Comparison of ENCODE assay signal across 26 cellular contexts in genomic region chr15:45773149-45773548, GRCh38.
"Had no signal": no experiment of that assay in that cellular context is flagged by ENCODE, and none has a peak within 500 bp of the region (broad histone marks: within the 10 kb centered on the region; RNA-seq: fewer than 3 reads in every experiment).

No MANE protein-coding gene starts in this region.

- H3K27me3 ChIP-seq: body of pancreas, esophagus muscularis mucosa, heart right ventricle had no signal

- H3K9me3 Mint-ChIP-seq: activated CD4-positive, alpha-beta memory T cell treated with anti-CD3 and anti-CD28 coated beads for 36 hours; activated naive CD8-positive, alpha-beta T cell treated with anti-CD3 and anti-CD28 coated beads, Interleukin-2, amount 50 U/mL, for 24 hours; dendritic cell treated with granulocyte-macrophage colony-stimulating factor and Interleukin-4, amounts not matched to agents 40 ng/mL and 50 ng/mL, for 4 days; stimulated activated effector memory CD8-positive, alpha-beta T cell treated with anti-CD3 and anti-CD28 coated beads, Interleukin-12 subunit alpha, Interleukin-12 subunit beta, amount 100 ng/mL, for 72 hours; stimulated activated naive CD8-positive, alpha-beta T cell treated with anti-CD3 and anti-CD28 coated beads, Interleukin-15, amount 100 ng/mL, for 72 hours had no signal

- H3K27ac ChIP-seq: body of pancreas, esophagus muscularis mucosa, heart right ventricle, lower lobe of right lung, tibial artery had no signal

- H3K4me1 ChIP-seq: body of pancreas, esophagus muscularis mucosa, heart right ventricle, lower lobe of right lung, tibial artery had no signal

- H3K4me1 Mint-ChIP-seq: activated naive CD8-positive, alpha-beta T cell treated with anti-CD3 and anti-CD28 coated beads, Interleukin-2, amount 50 U/mL, for 24 hours; naive thymus-derived CD4-positive, alpha-beta T cell; neural crest cell; stimulated activated effector memory CD8-positive, alpha-beta T cell treated with anti-CD3 and anti-CD28 coated beads, Interleukin-12 subunit alpha, Interleukin-12 subunit beta, amount 100 ng/mL, for 72 hours; stimulated activated naive CD8-positive, alpha-beta T cell treated with anti-CD3 and anti-CD28 coated beads, Interleukin-15, amount 100 ng/mL, for 72 hours had no signal

- H3K4me3 ChIP-seq: body of pancreas, esophagus muscularis mucosa, heart right ventricle, lower lobe of right lung, tibial artery had no signal

- ATAC-seq: activated naive CD8-positive, alpha-beta T cell treated with anti-CD3 and anti-CD28 coated beads, Interleukin-2, amount 50 U/mL, for 24 hours; body of pancreas; heart right ventricle; left lobe of liver; lower lobe of right lung; naive thymus-derived CD4-positive, alpha-beta T cell; sciatic nerve; stimulated activated effector memory CD8-positive, alpha-beta T cell treated with anti-CD3 and anti-CD28 coated beads, Interleukin-12 subunit alpha, Interleukin-12 subunit beta, amount 100 ng/mL, for 72 hours; stimulated activated naive CD8-positive, alpha-beta T cell treated with anti-CD3 and anti-CD28 coated beads, Interleukin-15, amount 100 ng/mL, for 72 hours had no signal

- H3K4me3 Mint-ChIP-seq: activated CD4-positive, alpha-beta memory T cell treated with anti-CD3 and anti-CD28 coated beads for 36 hours; activated naive CD8-positive, alpha-beta T cell treated with anti-CD3 and anti-CD28 coated beads, Interleukin-2, amount 50 U/mL, for 24 hours; dendritic cell treated with granulocyte-macrophage colony-stimulating factor and Interleukin-4, amounts not matched to agents 40 ng/mL and 50 ng/mL, for 4 days; naive thymus-derived CD4-positive, alpha-beta T cell; neural crest cell; stimulated activated effector memory CD8-positive, alpha-beta T cell treated with anti-CD3 and anti-CD28 coated beads, Interleukin-12 subunit alpha, Interleukin-12 subunit beta, amount 100 ng/mL, for 72 hours; stimulated activated naive CD8-positive, alpha-beta T cell treated with anti-CD3 and anti-CD28 coated beads, Interleukin-15, amount 100 ng/mL, for 72 hours had no signal

- H3K36me3 ChIP-seq: esophagus muscularis mucosa, heart right ventricle, lower lobe of right lung, tibial artery had no signal

- H3K27me3 Mint-ChIP-seq: dendritic cell treated with granulocyte-macrophage colony-stimulating factor and Interleukin-4, amounts not matched to agents 40 ng/mL and 50 ng/mL, for 4 days had no signal

- H3K27ac Mint-ChIP-seq: activated CD4-positive, alpha-beta memory T cell treated with anti-CD3 and anti-CD28 coated beads for 36 hours; activated naive CD8-positive, alpha-beta T cell treated with anti-CD3 and anti-CD28 coated beads, Interleukin-2, amount 50 U/mL, for 24 hours; dendritic cell treated with granulocyte-macrophage colony-stimulating factor and Interleukin-4, amounts not matched to agents 40 ng/mL and 50 ng/mL, for 4 days; naive thymus-derived CD4-positive, alpha-beta T cell; stimulated activated effector memory CD8-positive, alpha-beta T cell treated with anti-CD3 and anti-CD28 coated beads, Interleukin-12 subunit alpha, Interleukin-12 subunit beta, amount 100 ng/mL, for 72 hours had no signal

- H3K36me3 Mint-ChIP-seq: activated CD4-positive, alpha-beta memory T cell treated with anti-CD3 and anti-CD28 coated beads for 36 hours; naive thymus-derived CD4-positive, alpha-beta T cell; stimulated activated effector memory CD8-positive, alpha-beta T cell treated with anti-CD3 and anti-CD28 coated beads, Interleukin-12 subunit alpha, Interleukin-12 subunit beta, amount 100 ng/mL, for 72 hours had no signal

- H3K9me3 ChIP-seq: body of pancreas, esophagus muscularis mucosa, heart right ventricle, lower lobe of right lung, tibial artery had no signal

- DNase-seq: activated CD4-positive, alpha-beta memory T cell treated with anti-CD3 and anti-CD28 coated beads for 36 hours; activated CD4-positive, alpha-beta T cell treated with anti-CD3 and anti-CD28 coated beads for 48 hours; activated CD4-positive, CD25-positive, alpha-beta regulatory T cell; activated effector memory CD4-positive, alpha-beta T cell treated with anti-CD3 and anti-CD28 coated beads, Interleukin-2, amount 50 U/mL, for 16 hours; activated naive CD4-positive, alpha-beta T cell treated with anti-CD3 and anti-CD28 coated beads, Interleukin-2, amount 50 U/mL, for 16 hours; activated naive CD8-positive, alpha-beta T cell treated with anti-CD3 and anti-CD28 coated beads, Interleukin-2, amount 50 U/mL, for 24 hours; anterior cingulate cortex; body of pancreas; caudate nucleus; effector CD4-positive, alpha-beta T cell; heart right ventricle; lower lobe of right lung; naive thymus-derived CD4-positive, alpha-beta T cell; occipital lobe; posterior cingulate gyrus; small intestine; stimulated activated CD4-positive, alpha-beta T cell treated with anti-CD3 and anti-CD28 coated beads, Interleukin-2, amount 100 ng/mL, for 24 hours; stimulated activated naive CD8-positive, alpha-beta T cell treated with anti-CD3 and anti-CD28 coated beads, Interleukin-15, amount 100 ng/mL, for 72 hours; T-helper 9 cell; tibial artery had no signal
